Comparison of ENCODE assay signal across 8 cellular contexts in the genomic region with DNA sequence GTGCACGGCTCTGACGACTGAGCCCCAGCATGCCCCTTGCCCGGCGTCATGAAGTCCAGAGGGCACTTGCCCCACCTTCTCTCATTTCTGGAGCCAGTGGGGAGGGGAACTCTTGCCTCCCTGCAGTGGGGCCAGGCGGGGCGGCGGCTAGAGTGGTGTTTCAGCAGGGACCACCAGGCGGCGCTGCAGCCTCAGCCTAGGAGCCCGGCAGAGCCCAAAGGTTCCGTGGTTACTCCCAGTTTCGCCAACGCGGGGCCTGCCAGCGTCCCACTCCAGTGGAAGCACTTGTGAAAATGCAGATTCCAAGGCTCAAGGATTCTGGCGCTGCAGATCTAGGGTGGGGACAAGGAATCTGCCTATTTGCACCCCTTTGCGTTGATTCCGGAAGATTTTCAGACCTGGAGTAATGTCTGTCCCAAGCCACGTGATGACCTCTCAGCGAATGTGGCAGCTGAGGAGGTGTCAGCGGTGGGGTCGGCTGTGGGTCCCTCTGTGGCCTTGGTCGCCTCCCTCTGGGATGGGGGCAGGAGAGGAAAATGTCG.
A peak's percentile ranks its signal among the peaks of the same experiment; 100 is the strongest.
DNase-seq lines count a peak whose midpoint lies in the region; TF ChIP-seq lines count a peak whose summit lies in the region.

No MANE protein-coding gene starts in this region.

- H3K27ac ChIP-seq in VCaP: no peak overlapping the region

- TF ChIP-seq CTCF in VCaP (conservative IDR thresholded peaks at IDR 0.05): peak; percentile 97

- DNase-seq in AG08396 (ENCODE audit: low spot score): peak; percentile 83
- peak; percentile 53 for DNase-seq in GM19238 (ENCODE audit: insufficient read length, low spot score)
- DNase-seq in NCI-H1694 (lab: John Stamatoyannopoulos, UW): peak; percentile 62
- DNase-seq in central memory CD4-positive, alpha-beta T cell: peak; percentile 47
- peak; percentile 91 for DNase-seq in islet precursor cell
- peak; percentile 41 to 45 for DNase-seq in stimulated activated CD4-positive, alpha-beta T cell treated with anti-CD3 and anti-CD28 coated beads, Interleukin-15, amount 100 ng/mL, for 1 hour (ENCODE audit: low read depth in 1 of 2, low spot score in 1 of 2)
- no peak for DNase-seq in KG1 (lab: John Stamatoyannopoulos, UW)
